1 cellular context compared by ENCODE assay signal in the genomic region with DNA sequence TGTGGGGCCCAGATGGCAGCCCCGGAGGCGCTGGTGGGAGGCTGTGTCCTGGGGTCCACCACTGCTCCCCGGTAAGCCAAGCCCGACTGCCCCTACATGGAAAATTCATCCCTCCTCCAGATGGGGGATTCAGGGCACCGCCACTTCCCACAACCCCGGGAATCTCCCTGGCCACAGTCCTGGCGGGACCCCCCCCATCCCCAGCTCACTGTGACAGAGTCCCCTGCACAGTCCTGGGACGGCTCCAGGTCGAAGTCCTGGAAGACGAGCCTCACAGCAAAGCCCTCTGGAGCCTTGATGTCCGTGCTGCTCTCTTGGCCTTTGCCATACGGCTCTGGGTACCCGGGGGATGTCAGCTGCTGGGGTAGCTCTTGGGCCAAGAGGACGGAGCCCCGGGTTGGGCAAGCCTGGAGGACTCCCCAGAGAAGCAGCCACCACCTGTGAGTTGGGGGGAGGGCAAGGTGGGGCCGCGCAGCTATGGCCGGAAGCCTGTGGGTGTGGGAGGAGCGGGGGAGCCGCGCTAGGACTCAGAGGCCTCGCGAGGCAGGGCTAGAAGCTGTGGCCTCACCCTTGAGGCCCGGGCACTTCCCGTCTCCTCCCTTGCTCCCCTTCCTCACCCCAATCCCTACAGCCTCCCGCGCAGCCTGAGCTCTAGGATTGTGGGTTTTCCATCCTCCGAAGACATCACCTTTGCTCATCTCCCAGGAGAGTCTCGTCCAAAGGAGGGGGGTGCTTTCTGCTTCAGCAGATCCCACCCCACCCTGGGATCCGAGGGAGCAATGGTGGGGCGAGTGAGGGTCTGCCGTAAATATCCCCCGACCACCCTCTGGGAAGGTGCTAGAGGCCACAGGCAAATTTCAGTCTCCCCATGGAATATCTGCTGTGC.
TF ChIP-seq lines count a peak whose summit lies in the region.

No MANE protein-coding gene starts in this region.

TF ChIP-seq in HepG2, 621 proteins besides CTCF, POLR2A, EP300 and RAD21 (continued from another document and continues in another):
- no peak for TF ChIP-seq NFAT5 (CRISPR knock-in tag; IDR thresholded peaks at IDR 0.05)
- TF ChIP-seq ZBTB25 (CRISPR knock-in tag; IDR thresholded peaks at IDR 0.05) = no peak; the same call in 1 of the 2 replicates
- no peak; the same call in 1 of the 2 replicates for TF ChIP-seq ZNF383 (CRISPR knock-in tag; IDR thresholded peaks at IDR 0.05; ENCODE audit: borderline replicate concordance)
- peak; percentile 80 for TF ChIP-seq PHF8 (CRISPR knock-in tag; IDR thresholded peaks at IDR 0.05)
- peak; percentile 22; the same call in 1 of the 2 replicates for TF ChIP-seq ZNF230 (CRISPR knock-in tag; IDR thresholded peaks at IDR 0.05)
- no peak for TF ChIP-seq PCBP2 (optimal IDR thresholded peaks at IDR 0.05; ENCODE audit: low read depth, low read length, poor library complexity, severe bottlenecking)
- no peak for TF ChIP-seq TAF15 (IDR thresholded peaks at IDR 0.05; ENCODE audit: low read depth, low read length, poor library complexity, severe bottlenecking)
- no peak for TF ChIP-seq ZNF275 (CRISPR knock-in tag; IDR thresholded peaks at IDR 0.05; ENCODE audit: borderline replicate concordance)
- TF ChIP-seq DMAP1 (CRISPR knock-in tag; IDR thresholded peaks at IDR 0.05) = peak; percentile 78; the same call in 1 of the 2 replicates
- TF ChIP-seq U2AF2 (IDR thresholded peaks at IDR 0.05; ENCODE audit: low read depth, low read length) = peak; percentile 66; the same call in 1 of the 2 replicates
- peak; percentile 5 for TF ChIP-seq ZFP36 (IDR thresholded peaks at IDR 0.05; ENCODE audit: borderline replicate concordance, low read depth, low read length, partially characterized antibody)
- TF ChIP-seq ZNF276 (CRISPR knock-in tag; IDR thresholded peaks at IDR 0.05; ENCODE audit: low read depth) = no peak
- TF ChIP-seq ISL2 (CRISPR knock-in tag; IDR thresholded peaks at IDR 0.05) = 0 out of 2 replicates have a peak, but pooled peaks have one; percentile 61
- TF ChIP-seq LBX2 (CRISPR knock-in tag; IDR thresholded peaks at IDR 0.05; ENCODE audit: borderline replicate concordance) = no peak; the same call in 1 of the 2 replicates
- peak; percentile 64; the same call in 1 of the 2 replicates for TF ChIP-seq IKZF5 (CRISPR knock-in tag; IDR thresholded peaks at IDR 0.05)
- no peak; the same call in 1 of the 2 replicates for TF ChIP-seq ZSCAN25 (CRISPR knock-in tag; IDR thresholded peaks at IDR 0.05)
- no peak for TF ChIP-seq ELF4 (CRISPR knock-in tag; IDR thresholded peaks at IDR 0.05; ENCODE audit: borderline replicate concordance)
- no peak for TF ChIP-seq TCF7L2 (IDR thresholded peaks at IDR 0.05; ENCODE audit: low read depth, low read length)
- 0 out of 2 replicates have a peak, but pooled peaks have one; percentile 36 for TF ChIP-seq ZNF318 (CRISPR knock-in tag; IDR thresholded peaks at IDR 0.05)
- TF ChIP-seq GRHL1 (CRISPR knock-in tag; conservative IDR thresholded peaks at IDR 0.05) = no peak
- TF ChIP-seq, protein P1, sequence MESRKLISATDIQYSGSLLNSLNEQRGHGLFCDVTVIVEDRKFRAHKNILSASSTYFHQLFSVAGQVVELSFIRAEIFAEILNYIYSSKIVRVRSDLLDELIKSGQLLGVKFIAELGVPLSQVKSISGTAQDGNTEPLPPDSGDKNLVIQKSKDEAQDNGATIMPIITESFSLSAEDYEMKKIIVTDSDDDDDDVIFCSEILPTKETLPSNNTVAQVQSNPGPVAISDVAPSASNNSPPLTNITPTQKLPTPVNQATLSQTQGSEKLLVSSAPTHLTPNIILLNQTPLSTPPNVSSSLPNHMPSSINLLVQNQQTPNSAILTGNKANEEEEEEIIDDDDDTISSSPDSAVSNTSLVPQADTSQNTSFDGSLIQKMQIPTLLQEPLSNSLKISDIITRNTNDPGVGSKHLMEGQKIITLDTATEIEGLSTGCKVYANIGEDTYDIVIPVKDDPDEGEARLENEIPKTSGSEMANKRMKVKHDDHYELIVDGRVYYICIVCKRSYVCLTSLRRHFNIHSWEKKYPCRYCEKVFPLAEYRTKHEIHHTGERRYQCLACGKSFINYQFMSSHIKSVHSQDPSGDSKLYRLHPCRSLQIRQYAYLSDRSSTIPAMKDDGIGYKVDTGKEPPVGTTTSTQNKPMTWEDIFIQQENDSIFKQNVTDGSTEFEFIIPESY (CRISPR knock-in tag; IDR thresholded peaks at IDR 0.05) = 0 out of 2 replicates have a peak, but pooled peaks have one; percentile 10
